ENCODE assay signal across 15 cellular contexts in the genomic region with DNA sequence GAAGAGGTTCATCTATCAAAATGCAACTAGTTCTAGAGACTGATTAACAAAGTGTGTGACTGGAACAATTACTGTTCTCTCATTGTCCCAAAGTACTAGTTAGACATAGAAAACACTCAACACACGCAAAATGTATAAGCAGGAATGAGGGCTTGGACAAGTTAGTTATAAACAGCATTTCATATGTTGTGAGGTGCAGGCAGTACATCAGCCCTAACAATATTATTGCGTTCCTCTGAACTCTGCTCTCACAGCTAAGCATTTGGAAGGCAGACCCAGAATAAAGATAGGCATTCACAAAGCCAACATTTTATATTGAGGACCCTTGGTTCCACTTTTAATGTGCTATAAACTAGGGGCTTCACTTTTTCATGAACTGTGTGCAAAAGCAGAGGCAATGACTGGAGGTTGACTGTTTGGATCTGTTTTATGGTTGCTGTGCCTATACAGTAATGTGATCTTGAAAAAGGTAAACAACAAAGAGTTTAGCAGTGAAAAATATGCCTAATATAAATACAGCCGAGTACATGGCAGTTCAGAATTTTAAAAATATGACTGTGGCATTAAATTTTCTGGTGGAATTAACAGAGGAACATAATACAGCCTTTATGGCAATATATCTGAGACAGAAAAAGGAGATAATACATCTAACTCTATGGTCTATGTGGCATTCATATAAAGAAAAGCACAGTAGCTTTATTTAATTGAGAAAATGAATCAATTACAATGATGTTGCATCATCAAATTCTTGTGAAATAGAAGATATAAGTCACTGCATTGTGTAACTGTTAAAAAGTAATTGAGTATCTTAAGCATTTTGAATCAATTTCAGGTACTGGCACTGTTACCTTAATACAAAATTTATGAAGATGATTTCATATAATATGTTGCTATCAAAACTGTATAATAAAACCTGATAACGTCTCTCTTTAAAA.
DNase-seq lines count a peak whose midpoint lies in the region; ATAC-seq and TF ChIP-seq lines count a peak whose summit lies in the region.
"Had no signal": no experiment of that assay in that cellular context is flagged by ENCODE, and none has a peak within 500 bp of the region (broad histone marks: within the 10 kb centered on the region; RNA-seq: fewer than 3 reads in every experiment).

No MANE protein-coding gene starts in this region.

- 73 to 75% methylated on average over 4 of the region's 4 CpGs for WGBS in esophagus squamous epithelium, 2 donors
- 75% methylated on average over 4 of the region's 4 CpGs for WGBS in suprapubic skin

- H2AFZ ChIP-seq in PC-9: no peak overlapping the region

- peak overlapping the region; percentile 55 for H3K4me2 ChIP-seq in PC-9

- H4K20me1 ChIP-seq in PC-9 (ENCODE audit: insufficient read depth): no peaks in the 10 kb centered on the region

- H3K4me3 ChIP-seq in PC-9: no peak overlapping the region
- no peak overlapping the region for H3K4me3 ChIP-seq in esophagus squamous epithelium
- no peak overlapping the region for H3K4me3 ChIP-seq in suprapubic skin
- H3K4me3 ChIP-seq in Peyer's patch: no peak overlapping the region
- H3K4me3 ChIP-seq: testis had no signal

- BruUV-seq in PC-9 (replicated peaks; lab: Mats Ljungman, UMichigan): no TSS peak

- H3K27ac ChIP-seq in PC-9 (peak overlapping the region; percentile 66), esophagus squamous epithelium (peak overlapping the region; percentile 60 to 83 (median 78)), suprapubic skin (peak overlapping the region; percentile 66), Peyer's patch (no peak overlapping the region)
- H3K27ac ChIP-seq: testis had no signal

- POLR2A ChIA-PET in PC-9 (lab: Charles Lee; ENCODE audit: unreplicated experiment): interaction anchor here (0.6 to 0.7 kb wide), 2 partner anchors 10 to 29 kb away, joined by 3 to 8 read pairs; no protein-coding TSS in a partner anchor

- TF ChIP-seq CTCF in PC-9 (conservative IDR thresholded peaks at IDR 0.05): no peak
- no peak for TF ChIP-seq CTCF in esophagus squamous epithelium (IDR thresholded peaks at IDR 0.05)
- no peak for TF ChIP-seq CTCF in suprapubic skin (IDR thresholded peaks at IDR 0.05)
- TF ChIP-seq CTCF in Peyer's patch (IDR thresholded peaks at IDR 0.05): no peak

- H3K9me3 ChIP-seq in PC-9 (ENCODE audit: insufficient read depth, low read depth) (no peaks in the 10 kb centered on the region), esophagus squamous epithelium (no peaks in the 10 kb centered on the region), suprapubic skin (no peaks in the 10 kb centered on the region), Peyer's patch (no peaks in the 10 kb centered on the region)
- H3K9me3 ChIP-seq: BE2C, testis had no signal

- DNase-seq in activated T-cell treated with anti-CD3 and anti-CD28 coated beads, Interleukin-2, amount 50 U/mL, for 72 hours: no peak
- DNase-seq in activated T-cell treated with anti-CD3 and anti-CD28 coated beads, Interleukin-2, amount 50 U/mL, for 1 hour: no peak
- DNase-seq in PC-9: no peak
- DNase-seq in esophagus squamous epithelium (lab: John Stamatoyannopoulos, UW): no peak
- DNase-seq in suprapubic skin (ENCODE audit: low spot score in 2 of 2): no peak
- no peak for DNase-seq in Peyer's patch
- DNase-seq: activated CD4-positive, alpha-beta T cell treated with anti-CD3 and anti-CD28 coated beads for 4 hours; BE2C; left colon; NCI-H2171; nucleus accumbens; stimulated activated CD4-positive, alpha-beta T cell treated with anti-CD3 and anti-CD28 coated beads, Interleukin-4, amount 100 ng/mL, for 24 hours; testis had no signal

- no peaks in the 10 kb centered on the region for H3K9me2 ChIP-seq in PC-9 (ENCODE audit: insufficient read depth)

- peak overlapping the region; percentile 88 for H3K27ac Mint-ChIP-seq in activated T-cell treated with anti-CD3 and anti-CD28 coated beads, Interleukin-2, amount 50 U/mL, for 72 hours

- no peaks in the 10 kb centered on the region for H3K27me3 Mint-ChIP-seq in activated T-cell treated with anti-CD3 and anti-CD28 coated beads, Interleukin-2, amount 50 U/mL, for 72 hours (ENCODE audit: low read depth)

- TF ChIP-seq EP300 in suprapubic skin (IDR thresholded peaks at IDR 0.05): no peak

- no peaks in the 10 kb centered on the region for H3K9me3 Mint-ChIP-seq in activated T-cell treated with anti-CD3 and anti-CD28 coated beads, Interleukin-2, amount 50 U/mL, for 72 hours

- CTCF ChIA-PET in PC-9 (lab: Charles Lee): no interaction called here

- ATAC-seq in activated T-cell treated with anti-CD3 and anti-CD28 coated beads, Interleukin-2, amount 50 U/mL, for 72 hours (replicated peaks in 1 of 2): peak; percentile 61 to 68
- ATAC-seq in HG03097 (IDR thresholded peaks at IDR 0.05; ENCODE audit: low FRiP score, unreplicated experiment): no peak
- no peak for ATAC-seq in HG03280 (IDR thresholded peaks at IDR 0.05; ENCODE audit: unreplicated experiment)

- H3K4me1 ChIP-seq in PC-9 (replicated peaks; ENCODE audit: insufficient read depth) (peaks cover 14% of the 10 kb centered on the region), esophagus squamous epithelium (peaks cover 10 to 45% (median 26%) of the 10 kb centered on the region in 3 donors), suprapubic skin (peaks cover 30% of the 10 kb centered on the region), Peyer's patch (no peaks in the 10 kb centered on the region)
- H3K4me1 ChIP-seq: testis had no signal

- H3K79me2 ChIP-seq in PC-9 (ENCODE audit: low read depth): no peaks in the 10 kb centered on the region

- intact Hi-C loops in PC-9 (cut with micrococcal nuclease; ENCODE audit: unreplicated experiment): no loop called here
- intact Hi-C loops in esophagus squamous epithelium (cut with DNase I): no loop called here

- no peaks in the 10 kb centered on the region for H3F3A ChIP-seq in PC-9 (ENCODE audit: insufficient read depth, low read depth)

- H3K27me3 ChIP-seq in PC-9 (ENCODE audit: insufficient read depth, low read depth) (no peaks in the 10 kb centered on the region), esophagus squamous epithelium (no peaks in the 10 kb centered on the region), suprapubic skin (no peaks in the 10 kb centered on the region), Peyer's patch (no peaks in the 10 kb centered on the region)
- H3K27me3 ChIP-seq: BE2C, testis had no signal

- H3K4me1 Mint-ChIP-seq in activated T-cell treated with anti-CD3 and anti-CD28 coated beads, Interleukin-2, amount 50 U/mL, for 72 hours (ENCODE audit: low read depth): peaks cover 73% of the 10 kb centered on the region

- H3K36me3 Mint-ChIP-seq in activated T-cell treated with anti-CD3 and anti-CD28 coated beads, Interleukin-2, amount 50 U/mL, for 72 hours (ENCODE audit: insufficient read depth in 2 of 2): peaks cover 0 to 2% of the 10 kb centered on the region in 2 donors

- no peaks in the 10 kb centered on the region for H3K36me3 ChIP-seq in PC-9 (ENCODE audit: low read depth)
- no peaks in the 10 kb centered on the region for H3K36me3 ChIP-seq in esophagus squamous epithelium
- H3K36me3 ChIP-seq in suprapubic skin: no peaks in the 10 kb centered on the region
- no peaks in the 10 kb centered on the region for H3K36me3 ChIP-seq in Peyer's patch
- H3K36me3 ChIP-seq: BE2C had no signal

- H3K4me3 Mint-ChIP-seq in activated T-cell treated with anti-CD3 and anti-CD28 coated beads, Interleukin-2, amount 50 U/mL, for 72 hours: peak overlapping the region; percentile 61 to 76

- TF ChIP-seq POLR2A in esophagus squamous epithelium (IDR thresholded peaks at IDR 0.05) (no peak), suprapubic skin (IDR thresholded peaks at IDR 0.05) (no peak), Peyer's patch (IDR thresholded peaks at IDR 0.05) (no peak)

Comparison
In these comparisons a context has a peak if more than half of its experiments do, and no peak if none do; other contexts are left out.
1. ATAC-seq: peak in activated T-cell treated with anti-CD3 and anti-CD28 coated beads, Interleukin-2, amount 50 U/mL, for 72 hours (2 of 2); none in HG03097 (single experiment) and HG03280 (single experiment).
2. H3K27ac ChIP-seq: peak in PC-9 (single experiment), esophagus squamous epithelium (4 of 4) and suprapubic skin (single experiment); none in Peyer's patch (0 of 4).